12 cellular contexts compared by ENCODE assay signal in the genomic region with DNA sequence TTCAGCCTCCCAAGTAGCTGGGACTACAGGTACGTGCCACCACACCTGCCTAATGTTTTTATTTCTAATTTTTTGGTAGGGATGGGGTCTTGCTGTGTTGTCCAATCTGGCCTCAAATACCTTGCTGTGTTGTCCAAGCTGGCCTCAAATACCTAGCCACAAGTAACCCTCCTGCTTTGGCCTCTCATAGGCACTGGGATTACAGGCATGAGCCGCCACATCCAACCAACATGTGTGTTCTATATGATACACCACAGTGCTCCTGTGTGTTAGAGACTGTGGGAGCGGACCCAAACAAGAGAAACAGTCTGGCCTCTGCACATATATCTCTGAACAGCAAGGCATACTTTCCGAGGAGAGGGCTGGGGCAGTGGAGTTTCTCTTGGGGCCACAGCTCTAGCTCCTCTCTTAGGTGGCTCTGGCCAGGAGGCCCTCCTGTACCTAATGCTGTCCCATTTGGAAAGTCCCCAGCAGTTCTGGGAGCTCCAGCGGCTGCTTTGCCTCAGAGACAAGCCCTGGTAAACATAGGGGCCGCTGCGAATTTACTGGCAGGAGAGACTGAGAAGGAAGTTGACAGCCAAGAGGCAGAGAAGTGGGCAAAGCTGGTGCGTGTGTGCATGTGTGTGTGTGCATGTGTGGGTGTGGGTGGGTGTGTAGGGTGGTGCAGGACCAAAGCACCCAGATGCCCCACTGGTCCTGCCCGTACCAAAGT.
DNase-seq lines count a peak whose midpoint lies in the region; ATAC-seq, FAIRE-seq and TF ChIP-seq lines count a peak whose summit lies in the region.
"Had no signal": no experiment of that assay in that cellular context is flagged by ENCODE, and none has a peak within 500 bp of the region (broad histone marks: within the 10 kb centered on the region; RNA-seq: fewer than 3 reads in every experiment).

No MANE protein-coding gene starts in this region.

- H3K27ac Mint-ChIP-seq in T-helper 17 cell = peak overlapping the region; percentile 89

- ATAC-seq in T-helper 17 cell = no peak
- ATAC-seq in heart right ventricle = peak in 6 of 8 donors; percentile 19 to 61 (median 44)
- ATAC-seq in HG03095 (IDR thresholded peaks at IDR 0.05; ENCODE audit: unreplicated experiment) = no peak

- no peaks in the 10 kb centered on the region for H3K27me3 Mint-ChIP-seq in T-helper 17 cell

- intact Hi-C loops in heart right ventricle (cut with DNase I) = no loop called here

- peaks cover 5 to 39% (median 21%) of the 10 kb centered on the region in 9 donors for H3K4me1 ChIP-seq in heart right ventricle
- no peaks in the 10 kb centered on the region for H3K4me1 ChIP-seq in osteoblast (ENCODE audit: insufficient read depth, low read length)
- no peaks in the 10 kb centered on the region for H3K4me1 ChIP-seq in BE2C

- peaks cover 4% of the 10 kb centered on the region for H4K20me1 ChIP-seq in osteoblast (ENCODE audit: insufficient read depth, low read length)

- H3K79me2 ChIP-seq in osteoblast (ENCODE audit: insufficient read depth, low read length) = no peaks in the 10 kb centered on the region

- H3K4me3 ChIP-seq in heart right ventricle (no peak overlapping the region), osteoblast (ENCODE audit: insufficient read depth, low read length) (no peak overlapping the region), BE2C (ENCODE audit: low read depth, low read length) (no peak overlapping the region)
- H3K4me3 ChIP-seq: lung had no signal

- peak overlapping the region in 8 of 10 donors; percentile 21 to 71 (median 46) for H3K27ac ChIP-seq in heart right ventricle
- H3K27ac ChIP-seq in osteoblast (ENCODE audit: low read depth, low read length) = no peak overlapping the region

- WGBS in heart right ventricle, 2 donors = 58 to 59% methylated on average over 9 of the region's 9 CpGs

- H2AFZ ChIP-seq in osteoblast (ENCODE audit: low read length) = no peak overlapping the region

- H3K4me1 Mint-ChIP-seq in T-helper 17 cell = peaks cover 30% of the 10 kb centered on the region

- peak; percentile 33 for FAIRE-seq in GM12892 (lab: Jason Lieb, UNC)

- H3K9me3 ChIP-seq in T-helper 17 cell (ENCODE audit: control insufficient read depth, low read length, poor library complexity, severe bottlenecking) = no peaks in the 10 kb centered on the region
- no peaks in the 10 kb centered on the region for H3K9me3 ChIP-seq in heart right ventricle
- no peaks in the 10 kb centered on the region for H3K9me3 ChIP-seq in osteoblast (ENCODE audit: low read depth, low read length)
- H3K9me3 ChIP-seq in BE2C = no peaks in the 10 kb centered on the region

- DNase-seq in GM12892 (ENCODE audit: insufficient read length) (no peak), T-helper 17 cell (no peak), heart right ventricle (no peak), osteoblast (ENCODE audit: insufficient read length, low spot score, missing footprints) (peak; percentile 81), DMS 273 treated with DMSO at 0.1 percent for 48 hours (lab: John Stamatoyannopoulos, UW) (no peak), NCI-H526 treated with DMSO at 0.1 percent for 48 hours (lab: John Stamatoyannopoulos, UW) (no peak), BE2C (no peak)
- DNase-seq: erythroblast, KG1, NCI-H69 had no signal

- H3K4me3 Mint-ChIP-seq in T-helper 17 cell = peak overlapping the region; percentile 41

- H3K27me3 ChIP-seq in heart right ventricle = peaks cover 0 to 37% (median 9%) of the 10 kb centered on the region in 7 donors
- peaks cover 76% of the 10 kb centered on the region for H3K27me3 ChIP-seq in osteoblast (ENCODE audit: insufficient read depth, low read length)
- H3K27me3 ChIP-seq in BE2C = peaks cover 5% of the 10 kb centered on the region; the same call in 1 of the 2 replicates

- TF ChIP-seq CTCF in heart right ventricle (IDR thresholded peaks at IDR 0.05) = no peak
- TF ChIP-seq CTCF in osteoblast (IDR thresholded peaks at IDR 0.05; ENCODE audit: extremely low read depth, low read depth, low read length) = no peak
- no peak for TF ChIP-seq CTCF in BE2C (IDR thresholded peaks at IDR 0.05; ENCODE audit: low read depth, low read length)

- TF ChIP-seq POLR2A in GM12892 (IDR thresholded peaks at IDR 0.05; ENCODE audit: low read depth, low read length) = no peak

- no peaks in the 10 kb centered on the region for H3K36me3 ChIP-seq in heart right ventricle
- no peaks in the 10 kb centered on the region for H3K36me3 ChIP-seq in osteoblast (ENCODE audit: insufficient read depth, low read length)
- no peaks in the 10 kb centered on the region for H3K36me3 ChIP-seq in BE2C

- H3K4me2 ChIP-seq in osteoblast (ENCODE audit: insufficient read depth, low read length) = no peak overlapping the region

- H3K36me3 Mint-ChIP-seq in T-helper 17 cell (ENCODE audit: low read depth) = no peaks in the 10 kb centered on the region

Comparison
In these comparisons a context has a peak if more than half of its experiments do, and no peak if none do; other contexts are left out.
1. ATAC-seq: peak in heart right ventricle (6 of 8); none in T-helper 17 cell (single experiment) and HG03095 (single experiment).